ENCODE assay signal across 9 cellular contexts in the genomic region with DNA sequence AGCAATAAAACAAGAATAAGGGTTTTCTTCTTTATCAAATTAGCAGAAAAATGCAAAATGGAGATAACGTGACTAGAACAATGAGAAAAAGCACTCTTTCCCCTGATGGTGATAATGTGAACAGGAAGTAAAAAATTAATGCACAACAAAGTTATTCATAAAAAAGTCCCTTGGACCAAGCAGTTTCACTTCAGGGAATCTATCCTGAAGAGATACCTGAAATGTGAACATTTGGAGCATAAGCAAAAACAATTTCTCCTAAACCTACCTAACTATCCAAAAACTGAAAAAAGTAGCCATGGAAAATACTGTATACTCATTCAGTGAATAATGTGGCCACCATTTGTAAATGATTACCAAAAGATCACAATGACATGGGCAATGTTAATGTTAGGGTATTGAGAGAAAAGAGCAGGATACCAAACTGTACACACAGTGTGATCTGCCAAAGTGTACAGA. TPM values are rescaled to one million over a fixed set of nuclear protein-coding genes. Genes with fewer than 3 reads are reported as not detected.
A peak's percentile ranks its signal among the peaks of the same experiment; 100 is the strongest.
DNase-seq lines count a peak whose midpoint lies in the region; ATAC-seq and TF ChIP-seq lines count a peak whose summit lies in the region.
"Had no signal": no experiment of that assay in that cellular context is flagged by ENCODE, and none has a peak within 500 bp of the region (broad histone marks: within the 10 kb centered on the region; RNA-seq: fewer than 3 reads in every experiment).

No MANE protein-coding gene starts in this region.

- CTCF ChIA-PET in activated naive CD4-positive, alpha-beta T cell treated with anti-CD3 and anti-CD28 coated beads for 36 hours (lab: Charles Lee) = interaction anchor here (0.6 kb wide), 1 partner anchor 27 kb away, joined by 5 read pairs; no protein-coding TSS in a partner anchor

- in situ Hi-C loops in HAP-1 (cut with MboI; ENCODE audit: low sequenced_read_pairs) = no loop called here

- no peaks in the 10 kb centered on the region for H3K27me3 Mint-ChIP-seq in activated naive CD4-positive, alpha-beta T cell treated with anti-CD3 and anti-CD28 coated beads for 36 hours (ENCODE audit: low read depth)
- H3K27me3 Mint-ChIP-seq in activated naive CD8-positive, alpha-beta T cell treated with anti-CD3 and anti-CD28 coated beads for 36 hours = no peaks in the 10 kb centered on the region
- no peaks in the 10 kb centered on the region for H3K27me3 Mint-ChIP-seq in type B pancreatic cell

- H3K27me3 ChIP-seq in HAP-1 (ENCODE audit: low read depth) = no peaks in the 10 kb centered on the region

- ATAC-seq in HG02938 (IDR thresholded peaks at IDR 0.05; ENCODE audit: unreplicated experiment) (peak; percentile 96), Right ventricle myocardium superior (ENCODE audit: poor library complexity) (no peak)

- H3K27ac Mint-ChIP-seq in activated naive CD4-positive, alpha-beta T cell treated with anti-CD3 and anti-CD28 coated beads for 36 hours = peak overlapping the region; percentile 21
- peak overlapping the region; percentile 5 for H3K27ac Mint-ChIP-seq in activated naive CD8-positive, alpha-beta T cell treated with anti-CD3 and anti-CD28 coated beads for 36 hours
- peak overlapping the region; percentile 19 for H3K27ac Mint-ChIP-seq in type B pancreatic cell

- H3K9me3 ChIP-seq in HAP-1 = no peaks in the 10 kb centered on the region

- H3K36me3 ChIP-seq in HAP-1 (replicated peaks) = peaks cover 17% of the 10 kb centered on the region

- intact Hi-C loops in activated naive CD4-positive, alpha-beta T cell treated with anti-CD3 and anti-CD28 coated beads for 36 hours (cut with micrococcal nuclease) = loop anchor here (2.0 to 5.0 kb wide), 3 partner anchors 20 to 51 kb away; a partner anchor contains a TSS
- intact Hi-C loops in Right ventricle myocardium superior (cut with DNase I) = no loop called here

- no peak overlapping the region for H3K4me3 Mint-ChIP-seq in activated naive CD4-positive, alpha-beta T cell treated with anti-CD3 and anti-CD28 coated beads for 36 hours
- no peak overlapping the region for H3K4me3 Mint-ChIP-seq in activated naive CD8-positive, alpha-beta T cell treated with anti-CD3 and anti-CD28 coated beads for 36 hours
- no peak overlapping the region for H3K4me3 Mint-ChIP-seq in type B pancreatic cell

- no peak for DNase-seq in activated naive CD4-positive, alpha-beta T cell treated with anti-CD3 and anti-CD28 coated beads for 36 hours
- no peak for DNase-seq in activated naive CD4-positive, alpha-beta T cell treated with Interleukin-2 at 50 U/mL for 16 hours
- no peak for DNase-seq in activated naive CD8-positive, alpha-beta T cell treated with anti-CD3 and anti-CD28 coated beads for 36 hours
- DNase-seq in type B pancreatic cell (ENCODE audit: extremely low spot score, unreplicated experiment) = no peak
- DNase-seq in HT-29 (ENCODE audit: low spot score) = no peak
- DNase-seq in Right ventricle myocardium superior = no peak
- DNase-seq in HAP-1 (ENCODE audit: low spot score in 2 of 2) = no peak
- DNase-seq: SIG-M5 had no signal

- peaks cover 49% of the 10 kb centered on the region for H3K4me1 Mint-ChIP-seq in activated naive CD4-positive, alpha-beta T cell treated with anti-CD3 and anti-CD28 coated beads for 36 hours (ENCODE audit: low read depth)
- peaks cover 19% of the 10 kb centered on the region for H3K4me1 Mint-ChIP-seq in activated naive CD8-positive, alpha-beta T cell treated with anti-CD3 and anti-CD28 coated beads for 36 hours
- H3K4me1 Mint-ChIP-seq in type B pancreatic cell (ENCODE audit: unreplicated experiment) = peaks cover 13% of the 10 kb centered on the region

- H3K9me3 Mint-ChIP-seq in activated naive CD4-positive, alpha-beta T cell treated with anti-CD3 and anti-CD28 coated beads for 36 hours = no peaks in the 10 kb centered on the region
- no peaks in the 10 kb centered on the region for H3K9me3 Mint-ChIP-seq in activated naive CD8-positive, alpha-beta T cell treated with anti-CD3 and anti-CD28 coated beads for 36 hours
- H3K9me3 Mint-ChIP-seq in type B pancreatic cell = no peaks in the 10 kb centered on the region

- H3K4me1 ChIP-seq in HAP-1 = no peaks in the 10 kb centered on the region

- peaks cover 29% of the 10 kb centered on the region for H3K36me3 Mint-ChIP-seq in activated naive CD4-positive, alpha-beta T cell treated with anti-CD3 and anti-CD28 coated beads for 36 hours (ENCODE audit: low read depth)
- H3K36me3 Mint-ChIP-seq in activated naive CD8-positive, alpha-beta T cell treated with anti-CD3 and anti-CD28 coated beads for 36 hours = peaks cover 37% of the 10 kb centered on the region
- peaks cover 21% of the 10 kb centered on the region for H3K36me3 Mint-ChIP-seq in type B pancreatic cell

- no peak overlapping the region for H3K4me3 ChIP-seq in HAP-1

- TF ChIP-seq CTCF in type B pancreatic cell (conservative IDR thresholded peaks at IDR 0.05) = no peak

RNA-seq across cellular contexts. Expression of a gene that starts 48.7 kb away (rescaled TPM):
- total RNA-seq in activated naive CD4-positive, alpha-beta T cell treated with anti-CD3 and anti-CD28 coated beads for 36 hours = 100 to 1,000 TPM; 188 to 190 TPM
- total RNA-seq in activated naive CD8-positive, alpha-beta T cell treated with anti-CD3 and anti-CD28 coated beads for 36 hours = 100 to 1,000 TPM; 227 to 262 TPM
- total RNA-seq in type B pancreatic cell (ENCODE audit: low replicate concordance) = 188 and 191 TPM in 2 replicates
- total RNA-seq in HT-29 (2014; rRNA removed; shearing (Covaris generic)) = 97.9 and 106 TPM in 2 replicates
- 164 TPM for total RNA-seq in Right ventricle myocardium superior

RNA-seq across cellular contexts. Expression of a gene that starts 49.2 kb away (rescaled TPM):
- total RNA-seq in activated naive CD4-positive, alpha-beta T cell treated with anti-CD3 and anti-CD28 coated beads for 36 hours = 1 to 10 TPM; 1.6 to 1.9 TPM
- 1 to 10 TPM; 1.1 to 1.3 TPM for total RNA-seq in activated naive CD8-positive, alpha-beta T cell treated with anti-CD3 and anti-CD28 coated beads for 36 hours
- 2.0 and 3.2 TPM in 2 replicates for total RNA-seq in type B pancreatic cell (ENCODE audit: low replicate concordance)
- 0.48 and 0.81 TPM in 2 replicates for total RNA-seq in HT-29 (2014; rRNA removed; shearing (Covaris generic))
- 0.65 TPM for total RNA-seq in Right ventricle myocardium superior
